Comparison of ENCODE assay signal across 8 cellular contexts in genomic region chr6:35048631-35049083, GRCh38.
DNase-seq lines count a peak whose midpoint lies in the region; ATAC-seq, FAIRE-seq and TF ChIP-seq lines count a peak whose summit lies in the region.

No MANE protein-coding gene starts in this region.

- TF ChIP-seq EP300 in transverse colon (IDR thresholded peaks at IDR 0.05; ENCODE audit: low read depth) = no peak

- TF ChIP-seq POLR2A in transverse colon (IDR thresholded peaks at IDR 0.05) = peak; percentile 43

- TF ChIP-seq CTCF in bronchial epithelial cell (IDR thresholded peaks at IDR 0.05; ENCODE audit: insufficient read depth, low read length, severe bottlenecking) (peak; percentile 20), transverse colon (IDR thresholded peaks at IDR 0.05) (peak in 2 of 5 experiments; percentile 18 to 21)

- in situ Hi-C loops in transverse colon (cut with MboI; ENCODE audit: low pct_ligation_motif_present in 1 of 4, low pct_unique_long_range_greater_than_20kb in 1 of 4, low sequenced_read_pairs in 3 of 4) = no loop called here

- no peaks in the 10 kb centered on the region for H3K9me3 ChIP-seq in transverse colon

- H3K4me1 ChIP-seq in transverse colon = peaks cover 75 to 99% (median 79%) of the 10 kb centered on the region in 4 donors

- peak overlapping the region; percentile 85 to 91 (median 90) for H3K27ac ChIP-seq in transverse colon

- DNase-seq in DMS79 (lab: John Stamatoyannopoulos, UW) = peak; percentile 41
- DNase-seq in NCI-H2227 (lab: John Stamatoyannopoulos, UW; ENCODE audit: unreplicated experiment) = peak; percentile 31
- DNase-seq in bronchial epithelial cell (ENCODE audit: low read depth) = no peak
- peak; percentile 93 for DNase-seq in medulla oblongata (ENCODE audit: extremely low spot score)
- DNase-seq in transverse colon = peak; percentile 50
- DNase-seq in dedifferentiated amniotic fluid mesenchymal stem cell (ENCODE audit: extremely low spot score) = no peak
- no peak for DNase-seq in cerebellar cortex (ENCODE audit: low spot score)

- intact Hi-C loops in transverse colon (cut with DNase I; ENCODE audit: low total_unique reads) = loop anchor here (2.0 to 5.0 kb wide), 2 partner anchors 32 to 1631 kb away; partner anchors contain the start of gene CUTA

- FAIRE-seq in bronchial epithelial cell (lab: Jason Lieb, UNC) = no peak

- no peak for ATAC-seq in HG02884 (IDR thresholded peaks at IDR 0.05; ENCODE audit: unreplicated experiment)

- H3K4me3 ChIP-seq in bronchial epithelial cell (ENCODE audit: low read depth, low read length) (no peak overlapping the region), transverse colon (no peak overlapping the region)

- WGBS in transverse colon (ENCODE audit: low coverage in 1 of 2), 2 donors = 70 to 80% methylated on average over 1 to 10 of the region's 11 CpGs

- peaks cover 2% of the 10 kb centered on the region for H3K36me3 ChIP-seq in bronchial epithelial cell (ENCODE audit: control insufficient read depth, insufficient read depth, low read length)
- no peaks in the 10 kb centered on the region for H3K36me3 ChIP-seq in transverse colon

- H3K27me3 ChIP-seq in bronchial epithelial cell (ENCODE audit: control insufficient read depth, insufficient read depth, low read length) (no peaks in the 10 kb centered on the region), transverse colon (no peaks in the 10 kb centered on the region)

Comparison
In these comparisons a context has a peak if more than half of its experiments do, and no peak if none do; other contexts are left out.
1. DNase-seq: peak in DMS79 (single experiment), NCI-H2227 (single experiment), medulla oblongata (single experiment) and transverse colon (single experiment); none in bronchial epithelial cell (single experiment), dedifferentiated amniotic fluid mesenchymal stem cell (single experiment) and cerebellar cortex (single experiment).